Comparison of ENCODE assay signal across 22 cellular contexts in the genomic region with DNA sequence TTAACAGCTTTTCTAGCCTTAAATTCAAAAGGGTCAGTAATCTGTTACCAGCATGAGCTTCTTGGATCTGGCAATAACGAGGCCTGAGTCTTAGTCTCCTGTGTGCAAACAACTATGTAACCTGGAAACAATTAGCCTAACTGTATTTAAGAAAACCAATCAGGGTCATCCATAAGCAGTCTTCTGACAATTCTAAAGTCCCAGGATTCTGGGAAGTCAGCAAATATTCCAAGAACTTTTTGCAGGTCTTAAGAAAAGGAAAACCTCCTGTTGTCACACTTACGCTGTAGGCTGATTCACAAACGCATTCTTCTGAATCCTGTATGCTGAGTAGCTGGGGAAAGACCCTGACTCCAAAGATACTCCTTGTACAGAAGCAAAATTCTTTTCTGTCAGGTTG.
DNase-seq lines count a peak whose midpoint lies in the region; ATAC-seq and TF ChIP-seq lines count a peak whose summit lies in the region.
"Had no signal": no experiment of that assay in that cellular context is flagged by ENCODE, and none has a peak within 500 bp of the region (broad histone marks: within the 10 kb centered on the region; RNA-seq: fewer than 3 reads in every experiment).

No MANE protein-coding gene starts in this region.

- no peak overlapping the region for H4K91ac ChIP-seq in mesenchymal stem cell (ENCODE audit: low read length)

- no peak overlapping the region for H2AFZ ChIP-seq in mesenchymal stem cell (ENCODE audit: low read depth, low read length)

- H3K27me3 ChIP-seq in HUES48 (ENCODE audit: control insufficient read depth, insufficient read depth, low read length) (no peaks in the 10 kb centered on the region), mesenchymal stem cell (ENCODE audit: control insufficient read depth in 1 of 2, insufficient read depth in 1 of 2, low read length in 2 of 2) (no peaks in the 10 kb centered on the region)
- H3K27me3 ChIP-seq: cardiac muscle cell, stomach had no signal

- H3K4me2 ChIP-seq in mesenchymal stem cell (ENCODE audit: low read length, poor library complexity, severe bottlenecking) = peak overlapping the region; percentile 16

- no peak overlapping the region for H3K18ac ChIP-seq in mesenchymal stem cell (ENCODE audit: low read depth in 1 of 2, low read length in 2 of 2)

- H3K36me3 ChIP-seq in HUES48 (ENCODE audit: control insufficient read depth, insufficient read depth, low read length) (no peaks in the 10 kb centered on the region), mesenchymal stem cell (ENCODE audit: control insufficient read depth in 1 of 2, insufficient read depth in 2 of 2, low read depth in 1 of 2, low read length in 2 of 2) (peaks cover 5 to 58% of the 10 kb centered on the region in 2 experiments)
- H3K36me3 ChIP-seq: cardiac muscle cell, left ventricle myocardium inferior had no signal

- no peak for ATAC-seq in HG03442 (IDR thresholded peaks at IDR 0.05; ENCODE audit: unreplicated experiment)
- ATAC-seq: activated naive CD4-positive, alpha-beta T cell treated with anti-CD3 and anti-CD28 coated beads, Interleukin-2, amount 50 U/mL, for 72 hours; activated T-cell treated with anti-CD3 and anti-CD28 coated beads, Interleukin-2, amount 50 U/mL, for 4 hours; psoas muscle had no signal

- H3K9ac ChIP-seq in HUES48 (ENCODE audit: low read depth, low read length) (no peak overlapping the region), mesenchymal stem cell (ENCODE audit: low read length) (peak overlapping the region; percentile 33)

- H3K23ac ChIP-seq in mesenchymal stem cell (ENCODE audit: low read length in 2 of 2) = no peak overlapping the region

- no peak overlapping the region for H2BK15ac ChIP-seq in mesenchymal stem cell (ENCODE audit: low read depth, poor library complexity, severe bottlenecking)

- peaks cover 5% of the 10 kb centered on the region; the same call in 1 of the 2 replicates for H3K4me1 ChIP-seq in HUES48 (ENCODE audit: control insufficient read depth, insufficient read depth, low read length)
- peaks cover 5% of the 10 kb centered on the region for H3K4me1 ChIP-seq in mesenchymal stem cell (ENCODE audit: control insufficient read depth, insufficient read depth, low read depth, low read length)
- H3K4me1 ChIP-seq: left ventricle myocardium inferior, psoas muscle had no signal

- WGBS in mesenchymal stem cell = 72% methylated on average over 3 of the region's 3 CpGs

- no peak overlapping the region for H3K14ac ChIP-seq in mesenchymal stem cell (ENCODE audit: low read length in 2 of 2)

- H2BK5ac ChIP-seq in mesenchymal stem cell (ENCODE audit: low read depth, low read length, poor library complexity, severe bottlenecking) = peak overlapping the region; percentile 44

- DNase-seq in coronary artery (ENCODE audit: low spot score) (no peak), mesenchymal stem cell (no peak), skeletal muscle cell (ENCODE audit: low read depth) (peak; percentile 31), AG08395 (ENCODE audit: low spot score) (no peak), UCSD-AML1 (lab: John Stamatoyannopoulos, UW; ENCODE audit: unreplicated experiment) (no peak), amygdala (lab: John Stamatoyannopoulos, UW) (no peak)
- DNase-seq: activated CD4-positive, alpha-beta T cell treated with anti-CD3 and anti-CD28 coated beads, Interleukin-2, amount 50 U/mL, for 4 hours; activated T-cell treated with anti-CD3 and anti-CD28 coated beads, Interleukin-2, amount 50 U/mL, for 4 hours; foreskin melanocyte; H9; Karpas-422; left ventricle myocardium inferior; naive B cell; NCI-H1105 treated with DMSO at 0.1 percent for 48 hours; NCI-H2171; psoas muscle; stomach; SW 1271 had no signal

- H3K79me1 ChIP-seq in mesenchymal stem cell (replicated peaks; ENCODE audit: low read length, poor library complexity, severe bottlenecking) = peaks cover 4% of the 10 kb centered on the region

- H2AK5ac ChIP-seq in mesenchymal stem cell (ENCODE audit: low read length, severe bottlenecking) = no peak overlapping the region

- no peaks in the 10 kb centered on the region for H3K9me3 ChIP-seq in HUES48 (ENCODE audit: control insufficient read depth, insufficient read depth, low read length)
- no peaks in the 10 kb centered on the region for H3K9me3 ChIP-seq in mesenchymal stem cell (ENCODE audit: control insufficient read depth, low read length)
- H3K9me3 ChIP-seq: left ventricle myocardium inferior, psoas muscle, stomach had no signal

- no peak overlapping the region for H2BK120ac ChIP-seq in mesenchymal stem cell (ENCODE audit: low read depth, low read length)

- H3K27ac ChIP-seq in HUES48 (ENCODE audit: low read depth, low read length) = peak overlapping the region; percentile 33
- H3K27ac ChIP-seq in coronary artery = peak overlapping the region; percentile 44 to 58
- H3K27ac ChIP-seq in mesenchymal stem cell (ENCODE audit: low read length, poor library complexity, severe bottlenecking) = peak overlapping the region; percentile 89
- H3K27ac ChIP-seq: cardiac muscle cell, left ventricle myocardium inferior, psoas muscle had no signal

- H3K4me3 ChIP-seq in HUES48 (ENCODE audit: low read depth, low read length) (no peak overlapping the region), coronary artery (peak overlapping the region; percentile 26), mesenchymal stem cell (ENCODE audit: insufficient read depth in 1 of 2, low read depth in 1 of 2, low read length in 2 of 2) (no peak overlapping the region), skeletal muscle cell (ENCODE audit: low read depth, low read length) (no peak overlapping the region)
- H3K4me3 ChIP-seq: cardiac muscle cell, left ventricle myocardium inferior, psoas muscle, stomach had no signal

- no peak overlapping the region for H3K4ac ChIP-seq in mesenchymal stem cell (ENCODE audit: low read depth in 1 of 2, low read length in 2 of 2)

- no peak for TF ChIP-seq CTCF in coronary artery (IDR thresholded peaks at IDR 0.05)

- H2BK12ac ChIP-seq in mesenchymal stem cell (ENCODE audit: low read length in 2 of 2) = no peak overlapping the region

- H4K8ac ChIP-seq in mesenchymal stem cell (ENCODE audit: low read length) = no peak overlapping the region

Comparison
In these comparisons a context has a peak if more than half of its experiments do, and no peak if none do; other contexts are left out.
1. H3K27ac ChIP-seq: peak in every context shown above with its lines; median percentile 89 in mesenchymal stem cell; 51 in coronary artery; 33 in HUES48.